24 cellular contexts compared by ENCODE assay signal in the genomic region with DNA sequence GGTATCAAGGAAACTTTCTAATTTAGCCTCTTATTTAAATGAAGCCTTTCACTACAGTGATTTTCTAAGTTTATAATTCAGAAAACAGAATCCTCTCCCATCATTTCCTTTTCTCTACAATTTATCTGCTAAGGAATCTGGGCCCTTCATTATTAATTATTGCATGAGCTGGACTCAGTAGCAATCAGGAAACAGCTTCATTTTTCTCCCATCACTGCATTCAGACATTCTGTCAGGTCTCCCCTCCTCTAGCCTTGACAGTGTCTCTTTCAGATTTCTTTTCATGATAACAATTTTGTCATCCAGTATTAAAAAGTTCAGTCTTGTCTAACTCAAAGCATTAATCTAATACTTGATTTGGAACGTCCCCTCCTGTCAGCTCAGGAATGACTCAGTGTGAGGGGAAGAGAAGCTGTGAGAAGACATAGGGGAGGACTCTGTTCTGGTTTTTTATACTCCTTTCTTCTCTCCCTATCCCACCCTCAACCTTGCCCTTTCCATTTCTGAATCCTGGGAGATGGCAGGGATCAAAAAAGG. TPM values are rescaled to one million over a fixed set of nuclear protein-coding genes. Genes with fewer than 3 reads are reported as not detected.
"Had no signal": no experiment of that assay in that cellular context is flagged by ENCODE, and none has a peak within 500 bp of the region (broad histone marks: within the 10 kb centered on the region; RNA-seq: fewer than 3 reads in every experiment).

No MANE protein-coding gene starts in this region.

- ATAC-seq: activated CD4-positive, alpha-beta T cell treated with anti-CD3 and anti-CD28 coated beads for 36 hours; activated naive CD4-positive, alpha-beta T cell treated with anti-CD3 and anti-CD28 coated beads, Interleukin-2, amount 50 U/mL, for 72 hours; activated T-helper 17 cell treated with anti-CD3 and anti-CD28 coated beads, Interleukin-2, amount 50 U/mL, for 72 hours; natural killer cell treated with Interleukin-12 subunit alpha and Interleukin-12 subunit beta and Interleukin-15 and Interleukin-18, amount 100 ng/mL, for 72 hours; right cardiac atrium had no signal

- H3K4me3 ChIP-seq: breast epithelium, colonic mucosa, hepatocyte, left ventricle myocardium inferior, tibial artery had no signal

- H2AFZ ChIP-seq: hepatocyte had no signal

- H3K36me3 ChIP-seq: breast epithelium, colonic mucosa, left ventricle myocardium inferior, tibial artery had no signal

- H3K27me3 ChIP-seq: breast epithelium, colonic mucosa, hepatocyte, tibial artery had no signal

- H3K9me3 ChIP-seq: breast epithelium, colonic mucosa, left ventricle myocardium inferior, tibial artery had no signal

- H3K27ac ChIP-seq: breast epithelium, colonic mucosa, epithelial cell of prostate, hepatocyte, left ventricle myocardium inferior, tibial artery had no signal

- H3K4me1 ChIP-seq: breast epithelium, colonic mucosa, left ventricle myocardium inferior, tibial artery had no signal

- H3K4me2 ChIP-seq: hepatocyte had no signal

- DNase-seq: activated B cell treated with CpG ODN at 0.5 μM for 24 hours; activated CD4-positive, alpha-beta T cell treated with anti-CD3 and anti-CD28 coated beads for 36 hours; activated CD4-positive, alpha-beta T cell treated with anti-CD3 and anti-CD28 coated beads, Interleukin-2, amount 50 U/mL, for 4 hours; activated CD8-positive, alpha-beta memory T cell treated with anti-CD3 and anti-CD28 coated beads for 24 hours; activated CD8-positive, alpha-beta memory T cell treated with anti-CD3 and anti-CD28 coated beads, Interleukin-2, amount 50 U/mL, for 4 hours; activated T-cell treated with anti-CD3 and anti-CD28 coated beads, Interleukin-2, amount 50 U/mL, for 24 hours; colonic mucosa; endodermal cell; foreskin melanocyte; glutamatergic neuron; immature natural killer cell; left ventricle myocardium inferior; mammary epithelial cell; stimulated activated CD4-positive, alpha-beta T cell treated with anti-CD3 and anti-CD28 coated beads, Interleukin-4, amount 100 ng/mL, for 24 hours; T1000; tibial artery had no signal

- H3K79me2 ChIP-seq: hepatocyte had no signal

RNA-seq across cellular contexts. Expression of a gene that starts 28.1 kb away (rescaled TPM):
- total RNA-seq: activated CD4-positive, alpha-beta T cell treated with anti-CD3 and anti-CD28 coated beads for 36 hours; T-helper 1 cell treated with Interleukin-12 subunit alpha and Interleukin-12 subunit beta and Interleukin-4 antibody, amounts not matched to agents 30 ng/mL and 1 ng/mL, for 36 hours had no signal
- polyA plus RNA-seq: mammary epithelial cell had no signal
